In genomic region chr2:62474173-62474572, GRCh38 we compare ENCODE assay signal across 25 cellular contexts. TPM values are rescaled to one million over a fixed set of nuclear protein-coding genes. Genes with fewer than 3 reads are reported as not detected.
DNase-seq lines count a peak whose midpoint lies in the region; ATAC-seq and TF ChIP-seq lines count a peak whose summit lies in the region.
"Had no signal": no experiment of that assay in that cellular context is flagged by ENCODE, and none has a peak within 500 bp of the region (broad histone marks: within the 10 kb centered on the region; RNA-seq: fewer than 3 reads in every experiment).

No MANE protein-coding gene starts in this region.

- H3K79me2 ChIP-seq in mammary epithelial cell (ENCODE audit: insufficient read depth, low read length): no peaks in the 10 kb centered on the region

- ATAC-seq in CD4-positive, alpha-beta T cell (ENCODE audit: poor library complexity): no peak
- ATAC-seq: activated T-cell treated with anti-CD3 and anti-CD28 coated beads, Interleukin-2, amount 50 U/mL, for 72 hours; heart right ventricle had no signal

- dilution Hi-C loops in mammary epithelial cell (cut with HindIII; ENCODE audit: low sequenced_read_pairs): no loop called here

- H4K91ac ChIP-seq in neuronal stem cell (ENCODE audit: low read depth, low read length, poor library complexity): no peak overlapping the region

- no peak overlapping the region for H3K4me2 ChIP-seq in mammary epithelial cell (ENCODE audit: insufficient read depth, low read depth, low read length)
- H3K4me2 ChIP-seq in neuronal stem cell (ENCODE audit: insufficient read depth, low read length, poor library complexity, severe bottlenecking): no peak overlapping the region

- TF ChIP-seq POLR2A in breast epithelium (IDR thresholded peaks at IDR 0.05) (no peak), esophagus muscularis mucosa (IDR thresholded peaks at IDR 0.05; ENCODE audit: low read depth) (no peak)

- no peaks in the 10 kb centered on the region for H3K36me3 Mint-ChIP-seq in CD4-positive, alpha-beta memory T cell
- no peaks in the 10 kb centered on the region for H3K36me3 Mint-ChIP-seq in CD4-positive, alpha-beta T cell (ENCODE audit: low read depth)
- H3K36me3 Mint-ChIP-seq: activated naive CD8-positive, alpha-beta T cell; IgD-negative memory B cell; neural progenitor cell; stimulated activated effector memory CD8-positive, alpha-beta T cell treated with anti-CD3 and anti-CD28 coated beads, Interleukin-12 subunit alpha, Interleukin-12 subunit beta, amount 100 ng/mL, for 72 hours had no signal

- TF ChIP-seq CTCF in mammary epithelial cell (conservative IDR thresholded peaks at IDR 0.05 in 1 of 2, IDR thresholded peaks at IDR 0.05 in 1 of 2; ENCODE audit: extremely low read depth in 1 of 2, insufficient read depth in 1 of 2, low read depth in 1 of 2, low read length in 2 of 2) (no peak), breast epithelium (IDR thresholded peaks at IDR 0.05) (no peak), esophagus muscularis mucosa (IDR thresholded peaks at IDR 0.05) (no peak), tibial artery (IDR thresholded peaks at IDR 0.05) (no peak)
- no peak for TF ChIP-seq CTCF in CD4-positive, alpha-beta T cell (IDR thresholded peaks at IDR 0.05)

- H4K20me1 ChIP-seq in mammary epithelial cell (ENCODE audit: insufficient read depth, low read length): no peaks in the 10 kb centered on the region

- in situ Hi-C loops in mammary epithelial cell (cut with MboI; ENCODE audit: low sequenced_read_pairs in 2 of 2): no loop called here

- no peak overlapping the region for H2AK5ac ChIP-seq in neuronal stem cell (ENCODE audit: low read depth, low read length)

- peaks cover 10 to 13% of the 10 kb centered on the region in 2 donors for H3K27me3 Mint-ChIP-seq in CD4-positive, alpha-beta memory T cell
- no peaks in the 10 kb centered on the region for H3K27me3 Mint-ChIP-seq in CD4-positive, alpha-beta T cell

- H3K4me1 Mint-ChIP-seq in CD4-positive, alpha-beta memory T cell: peaks cover 5 to 7% (median 6%) of the 10 kb centered on the region in 4 donors
- peaks cover 7% of the 10 kb centered on the region for H3K4me1 Mint-ChIP-seq in CD4-positive, alpha-beta T cell (ENCODE audit: low read depth)

- no peak overlapping the region for H3K23ac ChIP-seq in neuronal stem cell (ENCODE audit: low read depth, low read length, poor library complexity)

- 39% methylated on average over 4 of the region's 4 CpGs for WGBS in mammary epithelial cell (ENCODE audit: low coverage, missing lambda C conversion rate)
- WGBS in esophagus muscularis mucosa: 81% methylated on average over 4 of the region's 4 CpGs
- no CpG with 5 or more reads among the region's 4 CpGs for WGBS in neuronal stem cell (ENCODE audit: extremely low coverage in 2 of 2, insufficient read length in 2 of 2, insufficient replicate concordance in 1 of 2), 2 donors

- no peak overlapping the region for H2BK15ac ChIP-seq in neuronal stem cell (ENCODE audit: low read length)

- no peak overlapping the region for H3K27ac ChIP-seq in mammary epithelial cell (ENCODE audit: insufficient read depth, low read depth, low read length)
- peak overlapping the region in 1 of 2 donors; percentile 48 for H3K27ac ChIP-seq in breast epithelium
- H3K27ac ChIP-seq in esophagus muscularis mucosa (replicated peaks in 1 of 4): peak overlapping the region; percentile 24 to 74 (median 68)
- no peak overlapping the region for H3K27ac ChIP-seq in neuronal stem cell (replicated peaks; ENCODE audit: low read length)
- H3K27ac ChIP-seq in tibial artery: peak overlapping the region; percentile 15 to 69
- H3K27ac ChIP-seq in CD4-positive, alpha-beta memory T cell (ENCODE audit: low read depth, low read length): no peak overlapping the region
- H3K27ac ChIP-seq in CD4-positive, alpha-beta T cell (ENCODE audit: low read depth, low read length): no peak overlapping the region
- H3K27ac ChIP-seq: 22Rv1, HL-60, neural progenitor cell had no signal

- no TSS peak for BruUV-seq in mammary epithelial cell (replicated peaks; lab: Mats Ljungman, UMichigan)

- H3K9me3 Mint-ChIP-seq in CD4-positive, alpha-beta memory T cell: no peaks in the 10 kb centered on the region
- no peaks in the 10 kb centered on the region for H3K9me3 Mint-ChIP-seq in CD4-positive, alpha-beta T cell
- H3K9me3 Mint-ChIP-seq: activated T-cell treated with anti-CD3 and anti-CD28 coated beads, Interleukin-2, amount 50 U/mL, for 72 hours; IgD-negative memory B cell; neural progenitor cell; stimulated activated effector memory CD8-positive, alpha-beta T cell treated with anti-CD3 and anti-CD28 coated beads, Interleukin-12 subunit alpha, Interleukin-12 subunit beta, amount 100 ng/mL, for 72 hours had no signal

- CTCF ChIA-PET in mammary epithelial cell (lab: Charles Lee; ENCODE audit: low non-redundant PET): no interaction called here
- CTCF ChIA-PET in CD4-positive, alpha-beta memory T cell (lab: Charles Lee; ENCODE audit: partially characterized antibody): no interaction called here
- CTCF ChIA-PET in CD4-positive, alpha-beta T cell (lab: Charles Lee): no interaction called here

- H2BK5ac ChIP-seq in neuronal stem cell (ENCODE audit: low read length): no peak overlapping the region

- H3K4me1 ChIP-seq in mammary epithelial cell (ENCODE audit: insufficient read depth, low read length) (peaks cover 25% of the 10 kb centered on the region), breast epithelium (peaks cover 5 to 7% of the 10 kb centered on the region in 2 donors), esophagus muscularis mucosa (peaks cover 48 to 94% (median 92%) of the 10 kb centered on the region in 4 donors), neuronal stem cell (ENCODE audit: control insufficient read depth in 2 of 2, insufficient read depth in 1 of 2, low read depth in 1 of 2, low read length in 2 of 2) (peaks cover 14 to 22% of the 10 kb centered on the region in 2 donors), tibial artery (peaks cover 0 to 53% (median 29%) of the 10 kb centered on the region in 4 donors)
- peaks cover 9% of the 10 kb centered on the region for H3K4me1 ChIP-seq in CD4-positive, alpha-beta memory T cell (ENCODE audit: insufficient read depth, low read length)
- H3K4me1 ChIP-seq: BE2C had no signal

- no peaks in the 10 kb centered on the region for H3K27me3 ChIP-seq in mammary epithelial cell (ENCODE audit: insufficient read depth, low read length)
- no peaks in the 10 kb centered on the region for H3K27me3 ChIP-seq in breast epithelium
- no peaks in the 10 kb centered on the region for H3K27me3 ChIP-seq in esophagus muscularis mucosa
- no peaks in the 10 kb centered on the region for H3K27me3 ChIP-seq in neuronal stem cell (ENCODE audit: control insufficient read depth in 3 of 3, insufficient read depth in 3 of 3, low read depth in 1 of 3, low read length in 3 of 3)
- H3K27me3 ChIP-seq in tibial artery: no peaks in the 10 kb centered on the region
- no peaks in the 10 kb centered on the region for H3K27me3 ChIP-seq in CD4-positive, alpha-beta memory T cell (ENCODE audit: insufficient read depth, low read length)
- H3K27me3 ChIP-seq in CD4-positive, alpha-beta T cell (ENCODE audit: control insufficient read depth, insufficient read depth, low read length): no peaks in the 10 kb centered on the region
- H3K27me3 ChIP-seq: BE2C, heart right ventricle, MG63, neural progenitor cell had no signal

- H3K14ac ChIP-seq in neuronal stem cell (ENCODE audit: low read length): no peak overlapping the region

- H3K36me3 ChIP-seq in mammary epithelial cell (ENCODE audit: insufficient read depth, low read length): no peaks in the 10 kb centered on the region
- no peaks in the 10 kb centered on the region for H3K36me3 ChIP-seq in breast epithelium
- H3K36me3 ChIP-seq in esophagus muscularis mucosa: no peaks in the 10 kb centered on the region
- no peaks in the 10 kb centered on the region for H3K36me3 ChIP-seq in neuronal stem cell (replicated peaks in 1 of 2; ENCODE audit: control insufficient read depth in 2 of 2, insufficient read depth in 2 of 2, low read length in 2 of 2)
- no peaks in the 10 kb centered on the region for H3K36me3 ChIP-seq in tibial artery
- no peaks in the 10 kb centered on the region for H3K36me3 ChIP-seq in CD4-positive, alpha-beta memory T cell (ENCODE audit: insufficient read depth, low read length)
- H3K36me3 ChIP-seq: BE2C, heart right ventricle, MG63, neural progenitor cell had no signal

- H3K4me3 ChIP-seq in mammary epithelial cell (replicated peaks in 1 of 3; ENCODE audit: insufficient read depth in 1 of 3, low read depth in 2 of 3, low read length in 3 of 3) (no peak overlapping the region), breast epithelium (peak overlapping the region in 1 of 3 donors; percentile 9), esophagus muscularis mucosa (no peak overlapping the region), neuronal stem cell (ENCODE audit: low read length in 2 of 2) (no peak overlapping the region), tibial artery (no peak overlapping the region)
- H3K4me3 ChIP-seq in CD4-positive, alpha-beta memory T cell (ENCODE audit: low read length in 2 of 2): no peak overlapping the region
- H3K4me3 ChIP-seq: MG63, neural progenitor cell had no signal

- H3K9me3 ChIP-seq in mammary epithelial cell (replicated peaks; ENCODE audit: insufficient read depth, low read length): no peaks in the 10 kb centered on the region
- H3K9me3 ChIP-seq in breast epithelium: no peaks in the 10 kb centered on the region
- H3K9me3 ChIP-seq in esophagus muscularis mucosa: no peaks in the 10 kb centered on the region
- H3K9me3 ChIP-seq in neuronal stem cell (replicated peaks in 1 of 2; ENCODE audit: control insufficient read depth in 2 of 2, insufficient read depth in 1 of 2, low read depth in 1 of 2, low read length in 2 of 2): peaks cover 0 to 1% of the 10 kb centered on the region in 2 donors
- H3K9me3 ChIP-seq in tibial artery: no peaks in the 10 kb centered on the region
- no peaks in the 10 kb centered on the region for H3K9me3 ChIP-seq in CD4-positive, alpha-beta memory T cell (ENCODE audit: control insufficient read depth in 1 of 2, low read length in 2 of 2)
- H3K9me3 ChIP-seq in CD4-positive, alpha-beta T cell (ENCODE audit: control insufficient read depth, low read length): no peaks in the 10 kb centered on the region
- H3K9me3 ChIP-seq: BE2C, heart right ventricle, MG63 had no signal

- H3K9ac ChIP-seq in mammary epithelial cell (ENCODE audit: insufficient read depth, low read length) (no peak overlapping the region), neuronal stem cell (ENCODE audit: low read depth, low read length, poor library complexity) (no peak overlapping the region)
- H3K9ac ChIP-seq: neural progenitor cell had no signal

- H4K8ac ChIP-seq in neuronal stem cell (ENCODE audit: low read depth, low read length): no peak overlapping the region

- no peak overlapping the region for H3K4me3 Mint-ChIP-seq in CD4-positive, alpha-beta memory T cell
- no peak overlapping the region for H3K4me3 Mint-ChIP-seq in CD4-positive, alpha-beta T cell
- H3K4me3 Mint-ChIP-seq: activated T-cell treated with anti-CD3 and anti-CD28 coated beads, Interleukin-2, amount 50 U/mL, for 72 hours; IgD-negative memory B cell; neural progenitor cell had no signal

- no peak overlapping the region for H2BK12ac ChIP-seq in neuronal stem cell (ENCODE audit: low read length)

- H3K27ac Mint-ChIP-seq in CD4-positive, alpha-beta memory T cell: no peak overlapping the region
- H3K27ac Mint-ChIP-seq in CD4-positive, alpha-beta T cell: no peak overlapping the region
- H3K27ac Mint-ChIP-seq: activated naive CD8-positive, alpha-beta T cell; activated T-cell treated with anti-CD3 and anti-CD28 coated beads, Interleukin-2, amount 50 U/mL, for 72 hours; stimulated activated effector memory CD8-positive, alpha-beta T cell treated with anti-CD3 and anti-CD28 coated beads, Interleukin-12 subunit alpha, Interleukin-12 subunit beta, amount 100 ng/mL, for 72 hours had no signal

- H2AFZ ChIP-seq in mammary epithelial cell (ENCODE audit: low read depth, low read length) (peak overlapping the region; percentile 98), neuronal stem cell (ENCODE audit: low read length) (peak overlapping the region; percentile 75)
- H2AFZ ChIP-seq: neural progenitor cell had no signal

- no peak overlapping the region for H3K4ac ChIP-seq in neuronal stem cell (ENCODE audit: low read length)

- no peak overlapping the region for H2BK120ac ChIP-seq in neuronal stem cell (ENCODE audit: low read depth, low read length)

- no peaks in the 10 kb centered on the region for H3K79me1 ChIP-seq in neuronal stem cell (ENCODE audit: low read depth, low read length)

- H3K18ac ChIP-seq in neuronal stem cell (ENCODE audit: low read length): no peak overlapping the region

- no peak for TF ChIP-seq EP300 in esophagus muscularis mucosa (IDR thresholded peaks at IDR 0.05)

- intact Hi-C loops in mammary epithelial cell (cut with micrococcal nuclease): no loop called here
- intact Hi-C loops in breast epithelium (cut with DNase I; ENCODE audit: low total_unique reads): no loop called here
- intact Hi-C loops in esophagus muscularis mucosa (cut with DNase I): no loop called here
- intact Hi-C loops in tibial artery (cut with DNase I; ENCODE audit: low total_unique reads): no loop called here
- intact Hi-C loops in CD4-positive, alpha-beta memory T cell (cut with micrococcal nuclease): no loop called here
- intact Hi-C loops in CD4-positive, alpha-beta T cell (cut with DNase I, micrococcal nuclease): no loop called here

- DNase-seq in mammary epithelial cell (no peak), breast epithelium (ENCODE audit: low spot score in 2 of 2) (no peak), esophagus muscularis mucosa (ENCODE audit: extremely low spot score) (no peak), neuronal stem cell (ENCODE audit: low spot score) (no peak), tibial artery (no peak), germinal center (ENCODE audit: low spot score) (no peak)
- no peak for DNase-seq in CD4-positive, alpha-beta memory T cell
- DNase-seq in CD4-positive, alpha-beta T cell: no peak
- DNase-seq: activated CD4-positive, CD25-positive, alpha-beta regulatory T cell; activated T-cell treated with anti-CD3 and anti-CD28 coated beads, Interleukin-2, amount 50 U/mL, for 72 hours; BE2C; Calu3; EL; heart right ventricle; MG63; NCI-H1694; NCI-H226; RPMI8226; T-helper 9 cell had no signal

- POLR2A ChIA-PET in CD4-positive, alpha-beta memory T cell (lab: Charles Lee; ENCODE audit: partially characterized antibody): no interaction called here
- POLR2A ChIA-PET in CD4-positive, alpha-beta T cell (lab: Charles Lee): no interaction called here

RNA-seq across cellular contexts. Expression of gene TMEM17, which starts 31.8 kb away (rescaled TPM):
- total RNA-seq in mammary epithelial cell (1 to 10 TPM; 3.0 to 3.9 TPM), breast epithelium (1 to 10 TPM in 2 of 3 donors, under 1 TPM in 1; 0.33 to 3.4 (median 2.3) TPM), esophagus muscularis mucosa (1 to 10 TPM; 1.9 to 3.8 (median 2.4) TPM)
- polyA plus RNA-seq in mammary epithelial cell: 3.6 TPM
- not detected for polyA minus RNA-seq in mammary epithelial cell
- polyA plus RNA-seq in neuronal stem cell (2013, experiment 1 of 2): 2.5 TPM
- polyA plus RNA-seq in neuronal stem cell (2013, experiment 2 of 2): 2.6 TPM
- not detected for total RNA-seq in CD4-positive, alpha-beta memory T cell
- not detected for polyA plus RNA-seq in CD4-positive, alpha-beta memory T cell
- total RNA-seq in CD4-positive, alpha-beta T cell: not detected
- polyA plus RNA-seq: IgD-negative memory B cell had no signal

Comparison
In these comparisons a context has a peak if more than half of its experiments do, and no peak if none do; other contexts are left out.
1. H3K27ac ChIP-seq: peak in esophagus muscularis mucosa (4 of 4) and tibial artery (2 of 2); none in mammary epithelial cell (single experiment), neuronal stem cell (single experiment), CD4-positive, alpha-beta memory T cell (single experiment) and CD4-positive, alpha-beta T cell (single experiment).